In genomic region chr1:187847531-187847930, GRCh38 we compare ENCODE assay signal across 30 cellular contexts.
"Had no signal": no experiment of that assay in that cellular context is flagged by ENCODE, and none has a peak within 500 bp of the region (broad histone marks: within the 10 kb centered on the region; RNA-seq: fewer than 3 reads in every experiment).

No MANE protein-coding gene starts in this region.

- H3K27ac ChIP-seq: ascending aorta, cardiac muscle cell, VCaP had no signal

- H3K4me1 ChIP-seq: ascending aorta had no signal

- H3K36me3 ChIP-seq: ascending aorta, cardiac muscle cell had no signal

- H3K9me3 ChIP-seq: ascending aorta had no signal

- FAIRE-seq: bronchial epithelial cell had no signal

- H3K27me3 ChIP-seq: ascending aorta, cardiac muscle cell had no signal

- ATAC-seq: activated CD8-positive, alpha-beta T cell treated with anti-CD3 and anti-CD28 coated beads for 36 hours; activated naive CD8-positive, alpha-beta T cell treated with anti-CD3 and anti-CD28 coated beads, Interleukin-2, amount 50 U/mL, for 24 hours; activated T-cell treated with anti-CD3 and anti-CD28 coated beads, Interleukin-2, amount 50 U/mL, for 4 hours; activated T-cell treated with anti-CD3 and anti-CD28 coated beads, Interleukin-2, amount 50 U/mL, for 72 hours; activated T-helper 17 cell treated with anti-CD3 and anti-CD28 coated beads, Interleukin-2, amount 50 U/mL, for 72 hours had no signal

- H3K4me3 ChIP-seq: ascending aorta, cardiac muscle cell had no signal

- DNase-seq: activated B cell treated with CpG ODN at 0.5 μM for 24 hours; activated CD4-positive, alpha-beta memory T cell treated with anti-CD3 and anti-CD28 coated beads for 36 hours; activated CD4-positive, alpha-beta T cell treated with anti-CD3 and anti-CD28 coated beads for 4 hours; activated CD4-positive, alpha-beta T cell treated with anti-CD3 and anti-CD28 coated beads, Interleukin-2, amount 10 ng/mL, durations not matched to agents 24 days and 14 days; activated CD4-positive, alpha-beta T cell treated with anti-CD3 and anti-CD28 coated beads, Interleukin-2, amount 50 U/mL, for 1 hour; activated CD4-positive, alpha-beta T cell treated with anti-CD3 and anti-CD28 coated beads, Interleukin-2, amount 50 U/mL, for 4 hours; activated CD4-positive, CD25-positive, alpha-beta regulatory T cell treated with anti-CD3 and anti-CD28 coated beads, Interleukin-2, amount 50 U/mL, for 72 hours; activated CD8-positive, alpha-beta memory T cell treated with anti-CD3 and anti-CD28 coated beads, Interleukin-2, amount 50 U/mL, for 4 hours; activated CD8-positive, alpha-beta T cell treated with anti-CD3 and anti-CD28 coated beads for 36 hours; activated effector memory CD4-positive, alpha-beta T cell treated with anti-CD3 and anti-CD28 coated beads, Interleukin-2, amount 50 U/mL, for 16 hours; activated gamma-delta T cell treated with Interleukin-2 at 50 U/mL for 16 hours; activated naive CD4-positive, alpha-beta T cell; activated naive CD4-positive, alpha-beta T cell treated with anti-CD3 and anti-CD28 coated beads, Interleukin-2, amount 10 ng/mL, durations not matched to agents 7 days and 5 days; activated naive CD8-positive, alpha-beta T cell treated with anti-CD3 and anti-CD28 coated beads, Interleukin-2, amount 10 ng/mL, durations not matched to agents 7 days and 5 days; activated naive CD8-positive, alpha-beta T cell treated with anti-CD3 and anti-CD28 coated beads, Interleukin-2, amount 50 U/mL, for 24 hours; activated T-cell treated with anti-CD3 and anti-CD28 coated beads for 4 hours; activated T-cell treated with anti-CD3 and anti-CD28 coated beads, Interleukin-2, amount 50 U/mL, for 1 hour; activated T-cell treated with anti-CD3 and anti-CD28 coated beads, Interleukin-2, amount 50 U/mL, for 4 hours; activated T-cell treated with anti-CD3 and anti-CD28 coated beads, Interleukin-2, amount 50 U/mL, for 72 hours; amygdala; anterior cingulate cortex; caudate nucleus; T-helper 1 cell; T-helper 2 cell; T-helper 9 cell had no signal
